Comparison of ENCODE assay signal across 1 cellular context in genomic region chr7:139687980-139688632, GRCh38.
TF ChIP-seq lines count a peak whose summit lies in the region.

No MANE protein-coding gene starts in this region.

TF ChIP-seq in K562, 482 proteins besides CTCF, POLR2A, EP300 and RAD21 (continued from another document and continues in another):
- TF ChIP-seq ZNF592 (IDR thresholded peaks at IDR 0.05), result peak; percentile 39; the same call in 1 of the 2 replicates
- TF ChIP-seq DIDO1 (tag; IDR thresholded peaks at IDR 0.05; ENCODE audit: low read depth), result no peak
- TF ChIP-seq, protein P1, sequence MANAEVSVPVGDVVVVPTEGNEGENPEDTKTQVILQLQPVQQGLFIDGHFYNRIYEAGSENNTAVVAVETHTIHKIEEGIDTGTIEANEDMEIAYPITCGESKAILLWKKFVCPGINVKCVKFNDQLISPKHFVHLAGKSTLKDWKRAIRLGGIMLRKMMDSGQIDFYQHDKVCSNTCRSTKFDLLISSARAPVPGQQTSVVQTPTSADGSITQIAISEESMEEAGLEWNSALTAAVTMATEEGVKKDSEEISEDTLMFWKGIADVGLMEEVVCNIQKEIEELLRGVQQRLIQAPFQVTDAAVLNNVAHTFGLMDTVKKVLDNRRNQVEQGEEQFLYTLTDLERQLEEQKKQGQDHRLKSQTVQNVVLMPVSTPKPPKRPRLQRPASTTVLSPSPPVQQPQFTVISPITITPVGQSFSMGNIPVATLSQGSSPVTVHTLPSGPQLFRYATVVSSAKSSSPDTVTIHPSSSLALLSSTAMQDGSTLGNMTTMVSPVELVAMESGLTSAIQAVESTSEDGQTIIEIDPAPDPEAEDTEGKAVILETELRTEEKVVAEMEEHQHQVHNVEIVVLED (CRISPR knock-in tag; IDR thresholded peaks at IDR 0.05), result no peak
- TF ChIP-seq, protein P2, sequence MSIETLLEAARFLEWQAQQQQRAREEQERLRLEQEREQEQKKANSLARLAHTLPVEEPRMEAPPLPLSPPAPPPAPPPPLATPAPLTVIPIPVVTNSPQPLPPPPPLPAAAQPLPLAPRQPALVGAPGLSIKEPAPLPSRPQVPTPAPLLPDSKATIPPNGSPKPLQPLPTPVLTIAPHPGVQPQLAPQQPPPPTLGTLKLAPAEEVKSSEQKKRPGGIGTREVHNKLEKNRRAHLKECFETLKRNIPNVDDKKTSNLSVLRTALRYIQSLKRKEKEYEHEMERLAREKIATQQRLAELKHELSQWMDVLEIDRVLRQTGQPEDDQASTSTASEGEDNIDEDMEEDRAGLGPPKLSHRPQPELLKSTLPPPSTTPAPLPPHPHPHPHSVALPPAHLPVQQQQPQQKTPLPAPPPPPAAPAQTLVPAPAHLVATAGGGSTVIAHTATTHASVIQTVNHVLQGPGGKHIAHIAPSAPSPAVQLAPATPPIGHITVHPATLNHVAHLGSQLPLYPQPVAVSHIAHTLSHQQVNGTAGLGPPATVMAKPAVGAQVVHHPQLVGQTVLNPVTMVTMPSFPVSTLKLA (conservative IDR thresholded peaks at IDR 0.05), result no peak; a peak in 1 of 4 replicates
- no peak for TF ChIP-seq ZNF764 (CRISPR knock-in tag; IDR thresholded peaks at IDR 0.05; ENCODE audit: low read depth)
- no peak for TF ChIP-seq ZBTB7A (IDR thresholded peaks at IDR 0.05; ENCODE audit: borderline replicate concordance, control insufficient read depth, low read depth, low read length)
- no peak for TF ChIP-seq E2F4 (CRISPR knock-in tag; IDR thresholded peaks at IDR 0.05; ENCODE audit: low read depth)
- TF ChIP-seq NCOA6 (IDR thresholded peaks at IDR 0.05), result no peak
- TF ChIP-seq DEAF1 (CRISPR knock-in tag; IDR thresholded peaks at IDR 0.05), result no peak
- no peak for TF ChIP-seq KDM2B (CRISPR knock-in tag; IDR thresholded peaks at IDR 0.05)
- no peak for TF ChIP-seq POLR2AphosphoS2 (IDR thresholded peaks at IDR 0.05; ENCODE audit: low read length)
- no peak for TF ChIP-seq CREM (IDR thresholded peaks at IDR 0.05; ENCODE audit: low read depth)
- TF ChIP-seq SMAD3 (CRISPR knock-in tag; conservative IDR thresholded peaks at IDR 0.05), result no peak
- no peak for TF ChIP-seq BRF1 (IDR thresholded peaks at IDR 0.05; ENCODE audit: borderline replicate concordance, extremely low read depth, insufficient read length)
- TF ChIP-seq ADNP (tag; IDR thresholded peaks at IDR 0.05), result no peak
- no peak for TF ChIP-seq CHCHD3 (CRISPR knock-in tag; IDR thresholded peaks at IDR 0.05)
- TF ChIP-seq ELF4 (CRISPR knock-in tag; IDR thresholded peaks at IDR 0.05), result peak; percentile 90
- TF ChIP-seq RFX1 (IDR thresholded peaks at IDR 0.05), result no peak
- no peak for TF ChIP-seq KLF13 (tag; IDR thresholded peaks at IDR 0.05; ENCODE audit: borderline replicate concordance, low read depth)
- 0 out of 3 replicates have a peak, but pooled peaks of 1 of the 2 experiments have one; percentile 21 for TF ChIP-seq CBX3 (IDR thresholded peaks at IDR 0.05; ENCODE audit: borderline replicate concordance in 1 of 2, low read length in 2 of 2)
- no peak for TF ChIP-seq IRF2 (CRISPR knock-in tag; IDR thresholded peaks at IDR 0.05)
- TF ChIP-seq ETS2 (tag; IDR thresholded peaks at IDR 0.05; ENCODE audit: borderline replicate concordance, poor library complexity, severe bottlenecking), result no peak
- TF ChIP-seq FIP1L1 (IDR thresholded peaks at IDR 0.05; ENCODE audit: low read depth, low read length, poor library complexity, severe bottlenecking), result no peak
- TF ChIP-seq, protein P3, sequence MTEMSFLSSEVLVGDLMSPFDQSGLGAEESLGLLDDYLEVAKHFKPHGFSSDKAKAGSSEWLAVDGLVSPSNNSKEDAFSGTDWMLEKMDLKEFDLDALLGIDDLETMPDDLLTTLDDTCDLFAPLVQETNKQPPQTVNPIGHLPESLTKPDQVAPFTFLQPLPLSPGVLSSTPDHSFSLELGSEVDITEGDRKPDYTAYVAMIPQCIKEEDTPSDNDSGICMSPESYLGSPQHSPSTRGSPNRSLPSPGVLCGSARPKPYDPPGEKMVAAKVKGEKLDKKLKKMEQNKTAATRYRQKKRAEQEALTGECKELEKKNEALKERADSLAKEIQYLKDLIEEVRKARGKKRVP (CRISPR knock-in tag; IDR thresholded peaks at IDR 0.05), result no peak
- no peak for TF ChIP-seq CCAR2 (IDR thresholded peaks at IDR 0.05; ENCODE audit: low read depth, low read length)
- TF ChIP-seq NR2F6 (CRISPR knock-in tag; IDR thresholded peaks at IDR 0.05), result no peak
- TF ChIP-seq DDX20 (tag; IDR thresholded peaks at IDR 0.05; ENCODE audit: low read depth), result no peak
- no peak for TF ChIP-seq PRPF4 (IDR thresholded peaks at IDR 0.05; ENCODE audit: insufficient read depth, low read depth, low read length, poor library complexity, severe bottlenecking)
- TF ChIP-seq TBP (optimal IDR thresholded peaks at IDR 0.05; ENCODE audit: low read depth, low read length), result no peak
- TF ChIP-seq, protein P4, sequence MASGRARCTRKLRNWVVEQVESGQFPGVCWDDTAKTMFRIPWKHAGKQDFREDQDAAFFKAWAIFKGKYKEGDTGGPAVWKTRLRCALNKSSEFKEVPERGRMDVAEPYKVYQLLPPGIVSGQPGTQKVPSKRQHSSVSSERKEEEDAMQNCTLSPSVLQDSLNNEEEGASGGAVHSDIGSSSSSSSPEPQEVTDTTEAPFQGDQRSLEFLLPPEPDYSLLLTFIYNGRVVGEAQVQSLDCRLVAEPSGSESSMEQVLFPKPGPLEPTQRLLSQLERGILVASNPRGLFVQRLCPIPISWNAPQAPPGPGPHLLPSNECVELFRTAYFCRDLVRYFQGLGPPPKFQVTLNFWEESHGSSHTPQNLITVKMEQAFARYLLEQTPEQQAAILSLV (tag; IDR thresholded peaks at IDR 0.05), result no peak
- no peak for TF ChIP-seq HNRNPUL1 (IDR thresholded peaks at IDR 0.05; ENCODE audit: low read length)
- TF ChIP-seq SMARCA5 (IDR thresholded peaks at IDR 0.05), result no peak
- TF ChIP-seq ZNF316 (IDR thresholded peaks at IDR 0.05), result peak; percentile 59
- TF ChIP-seq, protein P5, sequence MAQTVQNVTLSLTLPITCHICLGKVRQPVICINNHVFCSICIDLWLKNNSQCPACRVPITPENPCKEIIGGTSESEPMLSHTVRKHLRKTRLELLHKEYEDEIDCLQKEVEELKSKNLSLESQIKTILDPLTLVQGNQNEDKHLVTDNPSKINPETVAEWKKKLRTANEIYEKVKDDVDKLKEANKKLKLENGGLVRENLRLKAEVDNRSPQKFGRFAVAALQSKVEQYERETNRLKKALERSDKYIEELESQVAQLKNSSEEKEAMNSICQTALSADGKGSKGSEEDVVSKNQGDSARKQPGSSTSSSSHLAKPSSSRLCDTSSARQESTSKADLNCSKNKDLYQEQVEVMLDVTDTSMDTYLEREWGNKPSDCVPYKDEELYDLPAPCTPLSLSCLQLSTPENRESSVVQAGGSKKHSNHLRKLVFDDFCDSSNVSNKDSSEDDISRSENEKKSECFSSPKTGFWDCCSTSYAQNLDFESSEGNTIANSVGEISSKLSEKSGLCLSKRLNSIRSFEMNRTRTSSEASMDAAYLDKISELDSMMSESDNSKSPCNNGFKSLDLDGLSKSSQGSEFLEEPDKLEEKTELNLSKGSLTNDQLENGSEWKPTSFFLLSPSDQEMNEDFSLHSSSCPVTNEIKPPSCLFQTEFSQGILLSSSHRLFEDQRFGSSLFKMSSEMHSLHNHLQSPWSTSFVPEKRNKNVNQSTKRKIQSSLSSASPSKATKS (CRISPR knock-in tag; IDR thresholded peaks at IDR 0.05), result no peak
- TF ChIP-seq ZNF280A (IDR thresholded peaks at IDR 0.05; ENCODE audit: low read depth, partially characterized antibody), result no peak
- TF ChIP-seq E2F3 (CRISPR knock-in tag; IDR thresholded peaks at IDR 0.05), result no peak
- TF ChIP-seq RBM14 (IDR thresholded peaks at IDR 0.05; ENCODE audit: borderline replicate concordance, insufficient read depth, low read depth, low read length), result no peak
- TF ChIP-seq, protein P6, sequence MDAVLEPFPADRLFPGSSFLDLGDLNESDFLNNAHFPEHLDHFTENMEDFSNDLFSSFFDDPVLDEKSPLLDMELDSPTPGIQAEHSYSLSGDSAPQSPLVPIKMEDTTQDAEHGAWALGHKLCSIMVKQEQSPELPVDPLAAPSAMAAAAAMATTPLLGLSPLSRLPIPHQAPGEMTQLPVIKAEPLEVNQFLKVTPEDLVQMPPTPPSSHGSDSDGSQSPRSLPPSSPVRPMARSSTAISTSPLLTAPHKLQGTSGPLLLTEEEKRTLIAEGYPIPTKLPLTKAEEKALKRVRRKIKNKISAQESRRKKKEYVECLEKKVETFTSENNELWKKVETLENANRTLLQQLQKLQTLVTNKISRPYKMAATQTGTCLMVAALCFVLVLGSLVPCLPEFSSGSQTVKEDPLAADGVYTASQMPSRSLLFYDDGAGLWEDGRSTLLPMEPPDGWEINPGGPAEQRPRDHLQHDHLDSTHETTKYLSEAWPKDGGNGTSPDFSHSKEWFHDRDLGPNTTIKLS (IDR thresholded peaks at IDR 0.05; ENCODE audit: borderline replicate concordance, low read depth), result no peak
- no peak for TF ChIP-seq FOXJ2 (tag; IDR thresholded peaks at IDR 0.05)
- TF ChIP-seq SMAD2 (IDR thresholded peaks at IDR 0.05; ENCODE audit: low read depth, low read length), result no peak
- TF ChIP-seq ZNF324 (CRISPR knock-in tag; IDR thresholded peaks at IDR 0.05), result no peak
- TF ChIP-seq, protein P7, sequence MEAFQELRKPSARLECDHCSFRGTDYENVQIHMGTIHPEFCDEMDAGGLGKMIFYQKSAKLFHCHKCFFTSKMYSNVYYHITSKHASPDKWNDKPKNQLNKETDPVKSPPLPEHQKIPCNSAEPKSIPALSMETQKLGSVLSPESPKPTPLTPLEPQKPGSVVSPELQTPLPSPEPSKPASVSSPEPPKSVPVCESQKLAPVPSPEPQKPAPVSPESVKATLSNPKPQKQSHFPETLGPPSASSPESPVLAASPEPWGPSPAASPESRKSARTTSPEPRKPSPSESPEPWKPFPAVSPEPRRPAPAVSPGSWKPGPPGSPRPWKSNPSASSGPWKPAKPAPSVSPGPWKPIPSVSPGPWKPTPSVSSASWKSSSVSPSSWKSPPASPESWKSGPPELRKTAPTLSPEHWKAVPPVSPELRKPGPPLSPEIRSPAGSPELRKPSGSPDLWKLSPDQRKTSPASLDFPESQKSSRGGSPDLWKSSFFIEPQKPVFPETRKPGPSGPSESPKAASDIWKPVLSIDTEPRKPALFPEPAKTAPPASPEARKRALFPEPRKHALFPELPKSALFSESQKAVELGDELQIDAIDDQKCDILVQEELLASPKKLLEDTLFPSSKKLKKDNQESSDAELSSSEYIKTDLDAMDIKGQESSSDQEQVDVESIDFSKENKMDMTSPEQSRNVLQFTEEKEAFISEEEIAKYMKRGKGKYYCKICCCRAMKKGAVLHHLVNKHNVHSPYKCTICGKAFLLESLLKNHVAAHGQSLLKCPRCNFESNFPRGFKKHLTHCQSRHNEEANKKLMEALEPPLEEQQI (IDR thresholded peaks at IDR 0.05), result no peak
